12 cellular contexts compared by ENCODE assay signal in genomic region chr7:112428715-112429114, GRCh38. TPM values are rescaled to one million over a fixed set of nuclear protein-coding genes. Genes with fewer than 3 reads are reported as not detected.
"Had no signal": no experiment of that assay in that cellular context is flagged by ENCODE, and none has a peak within 500 bp of the region (broad histone marks: within the 10 kb centered on the region; RNA-seq: fewer than 3 reads in every experiment).

No MANE protein-coding gene starts in this region.

- H3K4me3 Mint-ChIP-seq: GM23338, H9, HFFc6 had no signal

- H3K36me3 ChIP-seq: HAP-1 had no signal

- H3K9me3 Mint-ChIP-seq: GM23338, HFFc6 had no signal

- H3K9me3 ChIP-seq: HAP-1 had no signal

- H3K27ac Mint-ChIP-seq: GM23338, H9, HFFc6 had no signal

- H3K9ac ChIP-seq: GM23248 had no signal

- ATAC-seq: GM23338, HCT116 had no signal

- H3K27ac ChIP-seq: GM23248 had no signal

- DNase-seq: GM23248, GOT3, H7, H9, HCEC 1CT, HFFc6 had no signal

- H3K4me2 ChIP-seq: GM23338 had no signal

- H2AFZ ChIP-seq: GM23248, GM23338 had no signal

- FAIRE-seq: H1, H54 had no signal

- H3K4me3 ChIP-seq: GM23248, GM23338, HAP-1 had no signal

RNA-seq across cellular contexts. Expression of gene LSMEM1, which starts 52.1 kb away (rescaled TPM):
- total RNA-seq: GM23248, H4 had no signal
